18 cellular contexts compared by ENCODE assay signal in the genomic region with DNA sequence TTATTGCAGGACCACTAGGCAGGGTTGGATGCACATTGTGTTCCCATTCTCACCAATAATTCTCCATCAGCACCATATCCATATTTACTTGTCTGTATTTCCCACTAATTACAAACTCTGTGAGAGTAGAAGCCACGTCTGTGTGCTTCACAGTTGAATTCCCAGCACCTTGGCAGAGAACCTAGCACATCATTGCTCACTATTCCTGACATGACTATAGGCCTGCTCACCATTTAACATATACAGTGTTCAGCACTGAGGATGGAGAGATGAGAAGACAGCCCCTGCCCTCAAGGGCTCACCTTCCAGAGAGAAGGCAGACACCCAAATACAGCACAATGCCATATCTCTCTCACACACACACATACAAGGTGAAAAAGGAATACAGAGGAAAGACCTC. TPM values are rescaled to one million over a fixed set of nuclear protein-coding genes. Genes with fewer than 3 reads are reported as not detected.
DNase-seq lines count a peak whose midpoint lies in the region; ATAC-seq, FAIRE-seq and TF ChIP-seq lines count a peak whose summit lies in the region.
"Had no signal": no experiment of that assay in that cellular context is flagged by ENCODE, and none has a peak within 500 bp of the region (broad histone marks: within the 10 kb centered on the region; RNA-seq: fewer than 3 reads in every experiment).

No MANE protein-coding gene starts in this region.

- peak; percentile 76 for FAIRE-seq in GM12891 (lab: Jason Lieb, UNC)
- FAIRE-seq: A549, endothelial cell of umbilical vein had no signal

- no peak for DNase-seq in activated CD4-positive, alpha-beta T cell treated with anti-CD3 and anti-CD28 coated beads, Interleukin-2, amount 10 ng/mL, durations not matched to agents 24 days and 14 days
- DNase-seq in activated CD4-positive, alpha-beta T cell treated with anti-CD3 and anti-CD28 coated beads, Interleukin-2, amount 50 U/mL, for 4 hours, result no peak
- no peak for DNase-seq in GM12891 (ENCODE audit: insufficient read length, low spot score)
- no peak for DNase-seq in activated naive CD8-positive, alpha-beta T cell treated with anti-CD3 and anti-CD28 coated beads for 36 hours
- no peak for DNase-seq in neural crest cell (ENCODE audit: low read depth, low spot score)
- DNase-seq in mesenteric fat pad (ENCODE audit: low spot score), result no peak
- DNase-seq in NOMO-1 treated with dmso at 0.1 percent for 144 hours (lab: John Stamatoyannopoulos, UW; ENCODE audit: unreplicated experiment), result no peak
- DNase-seq: activated CD8-positive, alpha-beta memory T cell treated with anti-CD3 and anti-CD28 coated beads, Interleukin-2, amount 50 U/mL, for 48 hours; aorta; foreskin fibroblast; left ventricle myocardium inferior; NCI-H1092; NCI-H774; RPMI8226; stomach had no signal

- peaks cover 64% of the 10 kb centered on the region for H3K4me1 Mint-ChIP-seq in activated CD4-positive, alpha-beta T cell treated with anti-CD3 and anti-CD28 coated beads, Interleukin-2, amount 10 ng/mL, durations not matched to agents 24 days and 14 days
- H3K4me1 Mint-ChIP-seq in activated naive CD8-positive, alpha-beta T cell treated with anti-CD3 and anti-CD28 coated beads for 36 hours, result peaks cover 69% of the 10 kb centered on the region
- peaks cover 39% of the 10 kb centered on the region for H3K4me1 Mint-ChIP-seq in neural crest cell

- peaks cover under 1% of the 10 kb centered on the region for H3K27me3 Mint-ChIP-seq in activated CD4-positive, alpha-beta T cell treated with anti-CD3 and anti-CD28 coated beads, Interleukin-2, amount 10 ng/mL, durations not matched to agents 24 days and 14 days
- peaks cover 2% of the 10 kb centered on the region for H3K27me3 Mint-ChIP-seq in activated naive CD8-positive, alpha-beta T cell treated with anti-CD3 and anti-CD28 coated beads for 36 hours
- no peaks in the 10 kb centered on the region for H3K27me3 Mint-ChIP-seq in neural crest cell (ENCODE audit: low read depth)

- TF ChIP-seq POLR2A in GM12891 (IDR thresholded peaks at IDR 0.05; ENCODE audit: low read depth, low read length), result no peak

- TF ChIP-seq CTCF in neural crest cell (conservative IDR thresholded peaks at IDR 0.05), result no peak

- peak overlapping the region; percentile 73 for H3K27ac Mint-ChIP-seq in activated CD4-positive, alpha-beta T cell treated with anti-CD3 and anti-CD28 coated beads, Interleukin-2, amount 10 ng/mL, durations not matched to agents 24 days and 14 days
- peak overlapping the region; percentile 25 for H3K27ac Mint-ChIP-seq in activated naive CD8-positive, alpha-beta T cell treated with anti-CD3 and anti-CD28 coated beads for 36 hours
- H3K27ac Mint-ChIP-seq in neural crest cell (ENCODE audit: unreplicated experiment), result no peak overlapping the region

- peaks cover 52% of the 10 kb centered on the region for H3K36me3 Mint-ChIP-seq in activated CD4-positive, alpha-beta T cell treated with anti-CD3 and anti-CD28 coated beads, Interleukin-2, amount 10 ng/mL, durations not matched to agents 24 days and 14 days (ENCODE audit: low read depth)
- peaks cover 47% of the 10 kb centered on the region for H3K36me3 Mint-ChIP-seq in activated naive CD8-positive, alpha-beta T cell treated with anti-CD3 and anti-CD28 coated beads for 36 hours
- H3K36me3 Mint-ChIP-seq in neural crest cell (ENCODE audit: low read depth), result no peaks in the 10 kb centered on the region

- H3K4me3 Mint-ChIP-seq in activated CD4-positive, alpha-beta T cell treated with anti-CD3 and anti-CD28 coated beads, Interleukin-2, amount 10 ng/mL, durations not matched to agents 24 days and 14 days, result peak overlapping the region; percentile 51
- no peak overlapping the region for H3K4me3 Mint-ChIP-seq in activated naive CD8-positive, alpha-beta T cell treated with anti-CD3 and anti-CD28 coated beads for 36 hours
- peak overlapping the region; percentile 58 for H3K4me3 Mint-ChIP-seq in neural crest cell

- H3K9me3 Mint-ChIP-seq in activated CD4-positive, alpha-beta T cell treated with anti-CD3 and anti-CD28 coated beads, Interleukin-2, amount 10 ng/mL, durations not matched to agents 24 days and 14 days, result no peaks in the 10 kb centered on the region
- H3K9me3 Mint-ChIP-seq in activated naive CD8-positive, alpha-beta T cell treated with anti-CD3 and anti-CD28 coated beads for 36 hours, result no peaks in the 10 kb centered on the region
- H3K9me3 Mint-ChIP-seq in neural crest cell, result no peaks in the 10 kb centered on the region

- ATAC-seq in GM21390 (IDR thresholded peaks at IDR 0.05; ENCODE audit: unreplicated experiment), result no peak
- ATAC-seq: A549 had no signal

- intact Hi-C loops in activated CD4-positive, alpha-beta T cell treated with anti-CD3 and anti-CD28 coated beads, Interleukin-2, amount 10 ng/mL, durations not matched to agents 24 days and 14 days (cut with micrococcal nuclease), result no loop called here

TF ChIP-seq in GM12891, 5 proteins besides CTCF, POLR2A, EP300 and RAD21:
- TF ChIP-seq TAF1 (IDR thresholded peaks at IDR 0.05; ENCODE audit: low read depth, low read length) (no peak), POLR2AphosphoS5 (IDR thresholded peaks at IDR 0.05; ENCODE audit: low read depth, low read length) (no peak), POU2F2 (IDR thresholded peaks at IDR 0.05; ENCODE audit: low read depth, low read length) (no peak), SPI1 (IDR thresholded peaks at IDR 0.05; ENCODE audit: low read depth, low read length) (no peak), PAX5 (IDR thresholded peaks at IDR 0.05; ENCODE audit: insufficient read depth, low read length, severe bottlenecking) (no peak)

RNA-seq across cellular contexts. Expression of gene DAD1, which starts 5.0 kb away (rescaled TPM):
- total RNA-seq in activated CD4-positive, alpha-beta T cell treated with anti-CD3 and anti-CD28 coated beads, Interleukin-2, amount 10 ng/mL, durations not matched to agents 24 days and 14 days, result 255 and 266 TPM in 2 replicates
- polyA plus RNA-seq in GM12891 (2012; ENCODE audit: low read depth, missing spikeins), result 280 TPM
- 100 to 1,000 TPM; 197 to 208 TPM for total RNA-seq in activated naive CD8-positive, alpha-beta T cell treated with anti-CD3 and anti-CD28 coated beads for 36 hours
- 151 and 155 TPM in 2 replicates for total RNA-seq in neural crest cell
- total RNA-seq in mesenteric fat pad, result 180 TPM

RNA-seq across cellular contexts. Expression of gene ABHD4, which starts 14.1 kb away (rescaled TPM):
- 9.7 and 10.3 TPM in 2 replicates for total RNA-seq in activated CD4-positive, alpha-beta T cell treated with anti-CD3 and anti-CD28 coated beads, Interleukin-2, amount 10 ng/mL, durations not matched to agents 24 days and 14 days
- polyA plus RNA-seq in GM12891 (2012; ENCODE audit: low read depth, missing spikeins), result 7.3 TPM
- 1 to 10 TPM; 8.2 to 8.7 TPM for total RNA-seq in activated naive CD8-positive, alpha-beta T cell treated with anti-CD3 and anti-CD28 coated beads for 36 hours
- 11.2 and 11.6 TPM in 2 replicates for total RNA-seq in neural crest cell
- 36.5 TPM for total RNA-seq in mesenteric fat pad
